In the genomic region with DNA sequence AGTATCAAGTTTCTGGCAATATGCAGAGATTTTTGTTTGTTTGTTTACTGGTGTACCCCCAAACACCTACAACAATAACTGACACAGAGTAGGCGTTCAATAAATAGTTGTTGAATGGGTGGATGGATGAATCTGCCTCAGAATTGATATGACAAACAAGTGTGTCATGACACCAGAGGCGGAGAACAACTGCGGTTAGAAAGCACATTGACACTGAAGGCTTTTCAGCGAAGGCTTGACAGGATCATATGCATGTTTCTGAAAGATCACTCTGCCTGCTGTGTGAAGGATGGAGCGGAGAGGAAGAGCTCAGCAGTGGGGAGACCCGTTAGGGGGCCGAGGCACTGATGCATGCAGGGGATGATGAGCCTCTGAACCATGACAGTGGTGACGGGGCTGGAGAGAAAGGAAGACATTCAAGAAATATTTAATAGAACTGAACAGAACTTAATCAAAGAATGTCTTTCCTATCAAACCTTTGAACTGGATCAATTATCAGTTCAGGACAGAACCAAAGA, we compare ENCODE assay signal across 22 cellular contexts.
DNase-seq lines count a peak whose midpoint lies in the region; ATAC-seq and TF ChIP-seq lines count a peak whose summit lies in the region.
"Had no signal": no experiment of that assay in that cellular context is flagged by ENCODE, and none has a peak within 500 bp of the region (broad histone marks: within the 10 kb centered on the region; RNA-seq: fewer than 3 reads in every experiment).

No MANE protein-coding gene starts in this region.

- no peaks in the 10 kb centered on the region for H3K27me3 ChIP-seq in BLaER1 treated with 17β-estradiol and CSF1 and Interleukin-3, amounts not matched to agents 10 nM and 100 nM
- H3K27me3 ChIP-seq in neural cell (ENCODE audit: insufficient read depth, low read depth, low read length) = no peaks in the 10 kb centered on the region
- no peaks in the 10 kb centered on the region for H3K27me3 ChIP-seq in uterus

- H3K79me2 ChIP-seq in neural cell (replicated peaks; ENCODE audit: insufficient read depth, low read length) = no peaks in the 10 kb centered on the region

- peak; percentile 98 for TF ChIP-seq EP300 in neural cell (conservative IDR thresholded peaks at IDR 0.05; ENCODE audit: poor library complexity, severe bottlenecking)

- peak overlapping the region in 10 of 11 experiments; percentile 31 to 73 (median 60); a peak in 19 of 22 replicates for H3K4me2 ChIP-seq in BLaER1 treated with 17β-estradiol and CSF1 and Interleukin-3, amounts not matched to agents 10 nM and 100 nM
- peak overlapping the region; percentile 49 for H3K4me2 ChIP-seq in neural cell (ENCODE audit: low read length)

- H4K20me1 ChIP-seq in BLaER1 treated with 17β-estradiol and CSF1 and Interleukin-3, amounts not matched to agents 10 nM and 100 nM = no peaks in the 10 kb centered on the region
- no peaks in the 10 kb centered on the region for H4K20me1 ChIP-seq in neural cell (ENCODE audit: insufficient read depth)

- intact Hi-C loops in uterus (cut with DNase I; ENCODE audit: low total_unique reads) = no loop called here

- no peak overlapping the region for H3K4me3 ChIP-seq in BLaER1 treated with 17β-estradiol and CSF1 and Interleukin-3, amounts not matched to agents 10 nM and 100 nM
- H3K4me3 ChIP-seq in neural cell (ENCODE audit: low read length) = peak overlapping the region; percentile 49
- H3K4me3 ChIP-seq in uterus = no peak overlapping the region
- H3K4me3 ChIP-seq: GM12878 had no signal

- no peak overlapping the region for H2AFZ ChIP-seq in neural cell (ENCODE audit: low read depth, low read length)

- TF ChIP-seq CTCF in neural cell (IDR thresholded peaks at IDR 0.05; ENCODE audit: poor library complexity, severe bottlenecking) (no peak), uterus (IDR thresholded peaks at IDR 0.05) (no peak)

- no peaks in the 10 kb centered on the region for H3K9me2 ChIP-seq in neural cell (ENCODE audit: insufficient read depth, low read length)

- no peaks in the 10 kb centered on the region for H3F3A ChIP-seq in neural cell (ENCODE audit: insufficient read depth, low read length, poor library complexity, severe bottlenecking)

- no peak for TF ChIP-seq POLR2A in uterus (IDR thresholded peaks at IDR 0.05)

- TF ChIP-seq RAD21 in neural cell (conservative IDR thresholded peaks at IDR 0.05) = no peak

- peak overlapping the region in 3 of 11 experiments; percentile 17 to 40 (median 25); a peak in 2 of 22 replicates for H3K27ac ChIP-seq in BLaER1 treated with 17β-estradiol and CSF1 and Interleukin-3, amounts not matched to agents 10 nM and 100 nM
- peak overlapping the region; percentile 73 for H3K27ac ChIP-seq in caudate nucleus (ENCODE audit: low read depth, low read length)
- peak overlapping the region; percentile 77 for H3K27ac ChIP-seq in neural cell (ENCODE audit: low read length)
- no peak overlapping the region for H3K27ac ChIP-seq in uterus

- no peak for ATAC-seq in HG03039 (IDR thresholded peaks at IDR 0.05; ENCODE audit: unreplicated experiment)
- ATAC-seq: GM12878, HCT116, HepG2 had no signal

- no peaks in the 10 kb centered on the region for H3K36me3 ChIP-seq in BLaER1 treated with 17β-estradiol and CSF1 and Interleukin-3, amounts not matched to agents 10 nM and 100 nM
- H3K36me3 ChIP-seq in neural cell (ENCODE audit: insufficient read depth, low read length) (no peaks in the 10 kb centered on the region), uterus (no peaks in the 10 kb centered on the region)

- H3K9me3 ChIP-seq in BLaER1 treated with 17β-estradiol and CSF1 and Interleukin-3, amounts not matched to agents 10 nM and 100 nM (replicated peaks in 1 of 11) = peaks cover 0 to 11% (median 0%) of the 10 kb centered on the region in 11 experiments; a peak in 3 of 22 replicates
- H3K9me3 ChIP-seq in neural cell (ENCODE audit: low read length) = no peaks in the 10 kb centered on the region
- H3K9me3 ChIP-seq in uterus = no peaks in the 10 kb centered on the region

- no peak overlapping the region for H3K9ac ChIP-seq in BLaER1 treated with 17β-estradiol and CSF1 and Interleukin-3, amounts not matched to agents 10 nM and 100 nM
- peak overlapping the region; percentile 38 for H3K9ac ChIP-seq in neural cell (ENCODE audit: low read length)

- DNase-seq in caudate nucleus (lab: John Stamatoyannopoulos, UW) (peak in 4 of 61 donors; percentile 5 to 31 (median 12)), uterus (no peak), T-helper 9 cell (no peak)
- DNase-seq in activated CD8-positive, alpha-beta memory T cell treated with anti-CD3 and anti-CD28 coated beads for 24 hours = no peak
- DNase-seq: 8988T; C1 segment of cervical spinal cord; CD4-positive, CD25-positive, alpha-beta regulatory T cell; CD8-positive, alpha-beta memory T cell; COR-L47; DMS 273 treated with DMSO at 0.1 percent for 48 hours; DMS53; DND-41; EL; GOT3; H7; HFFc6 had no signal

- peaks cover 29 to 41% (median 34%) of the 10 kb centered on the region in 10 experiments for H3K4me1 ChIP-seq in BLaER1 treated with 17β-estradiol and CSF1 and Interleukin-3, amounts not matched to agents 10 nM and 100 nM
- H3K4me1 ChIP-seq in uterus = no peaks in the 10 kb centered on the region

TF ChIP-seq in neural cell, 6 proteins besides CTCF, POLR2A, EP300 and RAD21:
- TF ChIP-seq MXI1 (conservative IDR thresholded peaks at IDR 0.05; ENCODE audit: poor library complexity, severe bottlenecking) (peak; percentile 30), TAF1 (IDR thresholded peaks at IDR 0.05; ENCODE audit: low read depth) (no peak), SMC3 (conservative IDR thresholded peaks at IDR 0.05; ENCODE audit: poor library complexity) (peak; percentile 51), EZH2 (IDR thresholded peaks at IDR 0.05; ENCODE audit: borderline replicate concordance, insufficient read depth, low read length, poor library complexity, severe bottlenecking) (no peak), POLR2AphosphoS5 (IDR thresholded peaks at IDR 0.05) (peak; percentile 96)
- TF ChIP-seq, protein P1, sequence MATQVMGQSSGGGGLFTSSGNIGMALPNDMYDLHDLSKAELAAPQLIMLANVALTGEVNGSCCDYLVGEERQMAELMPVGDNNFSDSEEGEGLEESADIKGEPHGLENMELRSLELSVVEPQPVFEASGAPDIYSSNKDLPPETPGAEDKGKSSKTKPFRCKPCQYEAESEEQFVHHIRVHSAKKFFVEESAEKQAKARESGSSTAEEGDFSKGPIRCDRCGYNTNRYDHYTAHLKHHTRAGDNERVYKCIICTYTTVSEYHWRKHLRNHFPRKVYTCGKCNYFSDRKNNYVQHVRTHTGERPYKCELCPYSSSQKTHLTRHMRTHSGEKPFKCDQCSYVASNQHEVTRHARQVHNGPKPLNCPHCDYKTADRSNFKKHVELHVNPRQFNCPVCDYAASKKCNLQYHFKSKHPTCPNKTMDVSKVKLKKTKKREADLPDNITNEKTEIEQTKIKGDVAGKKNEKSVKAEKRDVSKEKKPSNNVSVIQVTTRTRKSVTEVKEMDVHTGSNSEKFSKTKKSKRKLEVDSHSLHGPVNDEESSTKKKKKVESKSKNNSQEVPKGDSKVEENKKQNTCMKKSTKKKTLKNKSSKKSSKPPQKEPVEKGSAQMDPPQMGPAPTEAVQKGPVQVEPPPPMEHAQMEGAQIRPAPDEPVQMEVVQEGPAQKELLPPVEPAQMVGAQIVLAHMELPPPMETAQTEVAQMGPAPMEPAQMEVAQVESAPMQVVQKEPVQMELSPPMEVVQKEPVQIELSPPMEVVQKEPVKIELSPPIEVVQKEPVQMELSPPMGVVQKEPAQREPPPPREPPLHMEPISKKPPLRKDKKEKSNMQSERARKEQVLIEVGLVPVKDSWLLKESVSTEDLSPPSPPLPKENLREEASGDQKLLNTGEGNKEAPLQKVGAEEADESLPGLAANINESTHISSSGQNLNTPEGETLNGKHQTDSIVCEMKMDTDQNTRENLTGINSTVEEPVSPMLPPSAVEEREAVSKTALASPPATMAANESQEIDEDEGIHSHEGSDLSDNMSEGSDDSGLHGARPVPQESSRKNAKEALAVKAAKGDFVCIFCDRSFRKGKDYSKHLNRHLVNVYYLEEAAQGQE (IDR thresholded peaks at IDR 0.05; ENCODE audit: borderline replicate concordance) = peak; percentile 56

Comparison
In these comparisons a context has a peak if more than half of its experiments do, and no peak if none do; other contexts are left out.
1. H3K27ac ChIP-seq: peak in caudate nucleus (single experiment) and neural cell (single experiment); none in uterus (0 of 2).